In genomic region chr13:28657784-28658538, GRCh38 we compare ENCODE assay signal across 8 cellular contexts. TPM values are rescaled to one million over a fixed set of nuclear protein-coding genes. Genes with fewer than 3 reads are reported as not detected.
DNase-seq lines count a peak whose midpoint lies in the region; ATAC-seq and TF ChIP-seq lines count a peak whose summit lies in the region.

No MANE protein-coding gene starts in this region.

- peaks cover 49% of the 10 kb centered on the region for H3K4me1 Mint-ChIP-seq in activated CD4-positive, alpha-beta T cell treated with anti-CD3 and anti-CD28 coated beads, Interleukin-2, amount 10 ng/mL, durations not matched to agents 24 days and 14 days

- peak overlapping the region; percentile 89 for H3K4me2 ChIP-seq in PC-9

- CTCF ChIA-PET in PC-9 (lab: Charles Lee) = no interaction called here

- H3K79me2 ChIP-seq in PC-9 (ENCODE audit: low read depth) = peaks cover 59% of the 10 kb centered on the region

- no peaks in the 10 kb centered on the region for H3K9me2 ChIP-seq in PC-9 (ENCODE audit: insufficient read depth)

- H3K27me3 Mint-ChIP-seq in activated CD4-positive, alpha-beta T cell treated with anti-CD3 and anti-CD28 coated beads, Interleukin-2, amount 10 ng/mL, durations not matched to agents 24 days and 14 days = no peaks in the 10 kb centered on the region

- BruUV-seq in PC-9 (replicated peaks; lab: Mats Ljungman, UMichigan) = TSS peak; percentile 66

- H3K27ac ChIP-seq in PC-9 = peak overlapping the region; percentile 76

- H3F3A ChIP-seq in PC-9 (ENCODE audit: insufficient read depth, low read depth) = no peaks in the 10 kb centered on the region

- peak overlapping the region; percentile 88 for H2AFZ ChIP-seq in PC-9

- H3K4me1 ChIP-seq in PC-9 (replicated peaks; ENCODE audit: insufficient read depth) (peaks cover 22% of the 10 kb centered on the region), mononuclear cell (ENCODE audit: insufficient read depth, low read length) (peaks cover 37% of the 10 kb centered on the region)

- peak overlapping the region; percentile 99 for H3K27ac Mint-ChIP-seq in activated CD4-positive, alpha-beta T cell treated with anti-CD3 and anti-CD28 coated beads, Interleukin-2, amount 10 ng/mL, durations not matched to agents 24 days and 14 days

- intact Hi-C loops in activated CD4-positive, alpha-beta T cell treated with anti-CD3 and anti-CD28 coated beads, Interleukin-2, amount 10 ng/mL, durations not matched to agents 24 days and 14 days (cut with micrococcal nuclease) = loop anchor here (2.0 to 5.0 kb wide), 8 partner anchors 21 to 1231 kb away; partner anchors contain the start of genes LNX2 and POLR1D
- intact Hi-C loops in PC-9 (cut with micrococcal nuclease; ENCODE audit: unreplicated experiment) = no loop called here

- POLR2A ChIA-PET in PC-9 (lab: Charles Lee; ENCODE audit: unreplicated experiment) = interaction anchor here (0.5 to 0.6 kb wide), 2 partner anchors 30 to 96 kb away, joined by 4 to 6 read pairs; no protein-coding TSS in a partner anchor

- peaks cover 13% of the 10 kb centered on the region for H4K20me1 ChIP-seq in PC-9 (ENCODE audit: insufficient read depth)

- no peaks in the 10 kb centered on the region for H3K9me3 Mint-ChIP-seq in activated CD4-positive, alpha-beta T cell treated with anti-CD3 and anti-CD28 coated beads, Interleukin-2, amount 10 ng/mL, durations not matched to agents 24 days and 14 days

- TF ChIP-seq CTCF in PC-9 (conservative IDR thresholded peaks at IDR 0.05) = no peak

- H3K9me3 ChIP-seq in PC-9 (ENCODE audit: insufficient read depth, low read depth) = no peaks in the 10 kb centered on the region
- H3K9me3 ChIP-seq in mononuclear cell (ENCODE audit: low read depth, low read length) = no peaks in the 10 kb centered on the region

- no peak for ATAC-seq in HG03196 (IDR thresholded peaks at IDR 0.05; ENCODE audit: unreplicated experiment)

- no peaks in the 10 kb centered on the region for H3K27me3 ChIP-seq in PC-9 (ENCODE audit: insufficient read depth, low read depth)
- H3K27me3 ChIP-seq in mononuclear cell (ENCODE audit: insufficient read depth, low read length) = no peaks in the 10 kb centered on the region

- DNase-seq in activated CD4-positive, alpha-beta T cell treated with anti-CD3 and anti-CD28 coated beads, Interleukin-2, amount 10 ng/mL, durations not matched to agents 24 days and 14 days = no peak
- DNase-seq in activated CD4-positive, alpha-beta T cell treated with anti-CD3 and anti-CD28 coated beads, Interleukin-2, amount 50 U/mL, for 1 hour = no peak
- no peak for DNase-seq in PC-9
- DNase-seq in dermis blood vessel endothelial cell = peak; percentile 54
- DNase-seq in NK-92 (lab: John Stamatoyannopoulos, UW; ENCODE audit: unreplicated experiment) = no peak
- no peak for DNase-seq in cerebellar nuclear complex (lab: John Stamatoyannopoulos, UW)

- H3K36me3 ChIP-seq in PC-9 (ENCODE audit: low read depth) = peaks cover 29% of the 10 kb centered on the region

- H3K4me3 ChIP-seq in PC-9 (peak overlapping the region; percentile 96), mononuclear cell (ENCODE audit: low read length) (peak overlapping the region; percentile 89)

- peak overlapping the region; percentile 97 for H3K4me3 Mint-ChIP-seq in activated CD4-positive, alpha-beta T cell treated with anti-CD3 and anti-CD28 coated beads, Interleukin-2, amount 10 ng/mL, durations not matched to agents 24 days and 14 days

- H3K36me3 Mint-ChIP-seq in activated CD4-positive, alpha-beta T cell treated with anti-CD3 and anti-CD28 coated beads, Interleukin-2, amount 10 ng/mL, durations not matched to agents 24 days and 14 days (ENCODE audit: low read depth) = peaks cover 42% of the 10 kb centered on the region

RNA-seq across cellular contexts. Expression of gene POMP, which starts 1.0 kb away (rescaled TPM):
- 152 and 161 TPM in 2 replicates for total RNA-seq in activated CD4-positive, alpha-beta T cell treated with anti-CD3 and anti-CD28 coated beads, Interleukin-2, amount 10 ng/mL, durations not matched to agents 24 days and 14 days
- total RNA-seq in PC-9 (2021) = 44.2 and 63.7 TPM in 2 replicates
- total RNA-seq in dermis blood vessel endothelial cell = 99.5 and 121 TPM in 2 replicates
- 41.2 TPM for total RNA-seq in mononuclear cell
